ENCODE assay signal across 30 cellular contexts in the genomic region with DNA sequence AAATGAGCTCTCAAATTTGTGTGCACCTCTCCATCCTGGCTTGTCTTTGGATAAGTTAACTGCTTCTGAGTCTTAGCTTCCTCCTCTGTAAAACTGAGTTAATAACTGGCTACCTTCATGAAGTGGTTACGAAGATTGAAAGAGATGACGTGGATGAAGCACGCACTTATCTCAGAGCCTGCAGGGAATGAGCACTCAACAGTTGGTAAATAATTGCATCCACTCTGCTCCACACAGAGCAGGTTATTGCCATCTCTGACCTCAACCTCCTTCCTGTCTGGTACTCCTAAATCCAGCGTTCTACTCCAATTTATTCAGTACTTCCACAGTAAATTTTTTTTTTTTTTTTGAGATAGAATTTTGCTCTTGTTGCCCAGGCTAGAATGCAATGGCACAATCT. TPM values are rescaled to one million over a fixed set of nuclear protein-coding genes. Genes with fewer than 3 reads are reported as not detected.
"Had no signal": no experiment of that assay in that cellular context is flagged by ENCODE, and none has a peak within 500 bp of the region (broad histone marks: within the 10 kb centered on the region; RNA-seq: fewer than 3 reads in every experiment).

No MANE protein-coding gene starts in this region.

- H3K9me3 ChIP-seq: heart left ventricle, mucosa of descending colon, right lobe of liver, testis, transverse colon had no signal

- H3K36me3 ChIP-seq: right lobe of liver had no signal

- H3K4me1 ChIP-seq: right lobe of liver, testis, transverse colon had no signal

- H3K27ac Mint-ChIP-seq: activated CD4-positive, alpha-beta memory T cell treated with anti-CD3 and anti-CD28 coated beads, Interleukin-2, amount 10 ng/mL, durations not matched to agents 7 days and 5 days; activated naive CD8-positive, alpha-beta T cell; activated T-cell treated with anti-CD3 and anti-CD28 coated beads, Interleukin-2, amount 50 U/mL, for 24 hours; activated T-helper 17 cell treated with anti-CD3 and anti-CD28 coated beads, Interleukin-2, amount 50 U/mL, for 72 hours; immature natural killer cell; nephron; WTC11 had no signal

- DNase-seq: activated CD4-positive, alpha-beta memory T cell treated with anti-CD3 and anti-CD28 coated beads, Interleukin-2, amount 10 ng/mL, durations not matched to agents 7 days and 5 days; activated CD4-positive, alpha-beta T cell treated with anti-CD3 and anti-CD28 coated beads for 1 hour; activated CD4-positive, alpha-beta T cell treated with anti-CD3 and anti-CD28 coated beads, Interleukin-2, amount 10 ng/mL, durations not matched to agents 7 days and 5 days; activated CD8-positive, alpha-beta memory T cell treated with anti-CD3 and anti-CD28 coated beads, Interleukin-2, amount 50 U/mL, for 48 hours; activated naive CD4-positive, alpha-beta T cell; activated T-cell treated with anti-CD3 and anti-CD28 coated beads, Interleukin-2, amount 50 U/mL, for 24 hours; amniotic stem cell; brain microvascular endothelial cell; caudate nucleus; foreskin fibroblast; heart left ventricle; hypothalamus; immature natural killer cell; kidney; left colon; mucosa of descending colon; right lobe of liver; stimulated activated CD4-positive, alpha-beta T cell treated with anti-CD3 and anti-CD28 coated beads, Interleukin-2, amount 100 ng/mL, for 48 hours; stimulated activated naive CD8-positive, alpha-beta T cell treated with anti-CD3 and anti-CD28 coated beads, Interleukin-15, Interleukin-2, amounts not matched to agents 100 U/mL and 50 U/mL, for 24 hours; T1000; testis; transverse colon had no signal

- H3K4me3 ChIP-seq: heart left ventricle, lung, mucosa of descending colon, right lobe of liver, testis, transverse colon had no signal

- H3K9me3 Mint-ChIP-seq: activated CD4-positive, alpha-beta memory T cell treated with anti-CD3 and anti-CD28 coated beads, Interleukin-2, amount 10 ng/mL, durations not matched to agents 7 days and 5 days; activated CD4-positive, alpha-beta T cell treated with anti-CD3 and anti-CD28 coated beads, Interleukin-2, amount 10 ng/mL, durations not matched to agents 7 days and 5 days; activated T-cell treated with anti-CD3 and anti-CD28 coated beads, Interleukin-2, amount 50 U/mL, for 24 hours; activated T-helper 17 cell treated with anti-CD3 and anti-CD28 coated beads, Interleukin-2, amount 50 U/mL, for 72 hours; immature natural killer cell; nephron; WTC11 had no signal

- H3K27me3 Mint-ChIP-seq: activated CD4-positive, alpha-beta memory T cell treated with anti-CD3 and anti-CD28 coated beads, Interleukin-2, amount 10 ng/mL, durations not matched to agents 7 days and 5 days; activated CD4-positive, alpha-beta T cell treated with anti-CD3 and anti-CD28 coated beads, Interleukin-2, amount 10 ng/mL, durations not matched to agents 7 days and 5 days; activated naive CD8-positive, alpha-beta T cell; activated T-cell treated with anti-CD3 and anti-CD28 coated beads, Interleukin-2, amount 50 U/mL, for 24 hours; activated T-helper 17 cell treated with anti-CD3 and anti-CD28 coated beads, Interleukin-2, amount 50 U/mL, for 72 hours; progenitor cell of endocrine pancreas had no signal

- ATAC-seq: activated T-helper 17 cell treated with anti-CD3 and anti-CD28 coated beads, Interleukin-2, amount 50 U/mL, for 72 hours; heart left ventricle; left colon; mucosa of descending colon; right lobe of liver; stimulated activated naive CD8-positive, alpha-beta T cell treated with anti-CD3 and anti-CD28 coated beads, Interleukin-15, Interleukin-2, amounts not matched to agents 100 U/mL and 50 U/mL, for 24 hours; WTC11 had no signal

- H3K27ac ChIP-seq: brain microvascular endothelial cell, heart left ventricle, right lobe of liver, testis, transverse colon had no signal

- H3K4me3 Mint-ChIP-seq: activated CD4-positive, alpha-beta memory T cell treated with anti-CD3 and anti-CD28 coated beads, Interleukin-2, amount 10 ng/mL, durations not matched to agents 7 days and 5 days; activated CD4-positive, alpha-beta T cell treated with anti-CD3 and anti-CD28 coated beads, Interleukin-2, amount 10 ng/mL, durations not matched to agents 7 days and 5 days; activated naive CD8-positive, alpha-beta T cell; activated T-cell treated with anti-CD3 and anti-CD28 coated beads, Interleukin-2, amount 50 U/mL, for 24 hours; activated T-helper 17 cell treated with anti-CD3 and anti-CD28 coated beads, Interleukin-2, amount 50 U/mL, for 72 hours; immature natural killer cell; nephron; WTC11 had no signal

- H3K27me3 ChIP-seq: brain microvascular endothelial cell, heart left ventricle, right lobe of liver, testis, transverse colon had no signal

RNA-seq across cellular contexts. Expression of gene CASS4, which starts 26.9 kb away (rescaled TPM):
- total RNA-seq: endothelial cell of umbilical vein, osteocyte had no signal
- polyA plus RNA-seq: endothelial cell of umbilical vein had no signal
